ENCODE assay signal across 22 cellular contexts in the genomic region with DNA sequence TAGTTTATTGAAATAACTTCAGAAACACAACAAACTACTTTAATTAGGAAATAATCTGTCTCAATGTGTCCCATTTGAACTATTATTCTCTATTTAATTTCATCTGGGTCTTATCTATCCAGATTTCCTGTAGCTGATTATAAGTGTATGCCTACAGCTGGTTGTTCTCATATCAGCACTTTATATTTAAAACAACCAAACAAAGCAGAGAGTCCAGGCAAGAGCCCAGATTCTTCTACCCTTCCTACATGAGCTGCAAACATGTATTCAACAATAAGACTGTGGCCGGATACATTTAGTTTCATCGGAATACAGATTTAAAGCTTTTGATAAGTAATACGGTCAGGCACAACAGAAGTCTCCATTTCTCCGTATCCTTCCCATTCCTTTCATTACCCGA.
"Had no signal": no experiment of that assay in that cellular context is flagged by ENCODE, and none has a peak within 500 bp of the region (broad histone marks: within the 10 kb centered on the region; RNA-seq: fewer than 3 reads in every experiment).

No MANE protein-coding gene starts in this region.

- H3K4me3 Mint-ChIP-seq: activated naive CD8-positive, alpha-beta T cell treated with anti-CD3 and anti-CD28 coated beads, Interleukin-2, amount 50 U/mL, for 24 hours; endodermal cell; naive B cell; T-cell had no signal

- H3K9me3 ChIP-seq: ascending aorta, right atrium auricular region, SJSA1, transverse colon had no signal

- H3K27ac Mint-ChIP-seq: activated naive CD8-positive, alpha-beta T cell treated with anti-CD3 and anti-CD28 coated beads, Interleukin-2, amount 50 U/mL, for 24 hours; endodermal cell; naive B cell; T-cell had no signal

- H3K4me1 ChIP-seq: ascending aorta, right atrium auricular region, SJSA1, transverse colon had no signal

- H3K27me3 ChIP-seq: ascending aorta, right atrium auricular region, SJSA1, transverse colon had no signal

- ATAC-seq: activated CD4-positive, CD25-positive, alpha-beta regulatory T cell treated with anti-CD3 and anti-CD28 coated beads, Interleukin-2, amount 50 U/mL, for 24 hours; activated naive CD8-positive, alpha-beta T cell treated with anti-CD3 and anti-CD28 coated beads, Interleukin-2, amount 50 U/mL, for 24 hours; left cardiac atrium; T-cell had no signal

- H3K9me3 Mint-ChIP-seq: endodermal cell had no signal

- H3K4me3 ChIP-seq: ascending aorta, lung, right atrium auricular region, SJSA1, transverse colon had no signal

- DNase-seq: activated CD4-positive, alpha-beta T cell treated with anti-CD3 and anti-CD28 coated beads, Interleukin-2, amount 50 U/mL, for 4 hours; activated naive CD4-positive, alpha-beta T cell treated with Interleukin-2 at 50 U/mL for 16 hours; activated naive CD8-positive, alpha-beta T cell treated with anti-CD3 and anti-CD28 coated beads, Interleukin-2, amount 50 U/mL, for 24 hours; activated T-cell treated with anti-CD3 and anti-CD28 coated beads for 4 hours; endodermal cell; foreskin fibroblast; glutamatergic neuron; left cardiac atrium; naive B cell; stimulated activated CD4-positive, alpha-beta T cell treated with anti-CD3 and anti-CD28 coated beads, Interleukin-15, amount 100 ng/mL, for 24 hours; stimulated activated CD4-positive, alpha-beta T cell treated with anti-CD3 and anti-CD28 coated beads, Interleukin-4, amount 100 ng/mL, for 24 hours; stimulated activated CD8-positive, alpha-beta memory T cell treated with anti-CD3 and anti-CD28 coated beads, Interleukin-4, amount 100 ng/mL, for 48 hours; stimulated activated naive CD4-positive, alpha-beta T cell treated with Interleukin-2 at 50 U/mL for 16 hours; substantia nigra; T-cell; T1000; transverse colon had no signal

- H3K4me1 Mint-ChIP-seq: activated naive CD8-positive, alpha-beta T cell treated with anti-CD3 and anti-CD28 coated beads, Interleukin-2, amount 50 U/mL, for 24 hours; naive B cell; T-cell had no signal

- H3K27me3 Mint-ChIP-seq: activated naive CD8-positive, alpha-beta T cell treated with anti-CD3 and anti-CD28 coated beads, Interleukin-2, amount 50 U/mL, for 24 hours; naive B cell; T-cell had no signal

- H3K36me3 ChIP-seq: ascending aorta, right atrium auricular region, SJSA1, transverse colon had no signal

- H3K36me3 Mint-ChIP-seq: naive B cell, T-cell had no signal

- H3K27ac ChIP-seq: ascending aorta, right atrium auricular region, SJSA1, transverse colon had no signal
